In genomic region chr4:140523370-140523856, GRCh38 we compare ENCODE assay signal across 8 cellular contexts. TPM values are rescaled to one million over a fixed set of nuclear protein-coding genes. Genes with fewer than 3 reads are reported as not detected.
A peak's percentile ranks its signal among the peaks of the same experiment; 100 is the strongest.
DNase-seq lines count a peak whose midpoint lies in the region; ATAC-seq, FAIRE-seq and TF ChIP-seq lines count a peak whose summit lies in the region.

No MANE protein-coding gene starts in this region.

- in situ Hi-C loops in gastrocnemius medialis (cut with MboI; ENCODE audit: low sequenced_read_pairs in 4 of 4): loop anchor here in 2 of 4 donors (10.0 kb wide), 1 partner anchor 149 kb away; the partner anchor contains the start of gene SCOC (in 2 of the 2)

- peak overlapping the region; percentile 82 to 95 for H3K4me3 Mint-ChIP-seq in CD14-positive monocyte

- H3K27me3 ChIP-seq in Karpas-422 (ENCODE audit: low read length) (no peaks in the 10 kb centered on the region), gastrocnemius medialis (no peaks in the 10 kb centered on the region)

- H3K36me3 ChIP-seq in Karpas-422 (ENCODE audit: insufficient read depth, low read length) (peaks cover 20% of the 10 kb centered on the region), gastrocnemius medialis (peaks cover 0 to 9% of the 10 kb centered on the region in 2 donors)

- TF ChIP-seq POLR2A in gastrocnemius medialis (IDR thresholded peaks at IDR 0.05): no peak

- peaks cover 12% of the 10 kb centered on the region for H3K4me1 Mint-ChIP-seq in CD14-positive monocyte

- peaks cover 32% of the 10 kb centered on the region for H3K79me2 ChIP-seq in Karpas-422 (ENCODE audit: low read length)

- intact Hi-C loops in CD14-positive monocyte (cut with micrococcal nuclease): loop anchor here (5.0 kb wide), 3 partner anchors 146 to 1446 kb away; partner anchors contain the start of gene SCOC (in 1 of the 2)
- intact Hi-C loops in gastrocnemius medialis (cut with DNase I; ENCODE audit: low total_unique reads): loop anchor here (2.0 to 5.0 kb wide), 3 partner anchors 327 to 609 kb away; partner anchors contain the start of genes MAML3 and RNF150

- H3K27me3 Mint-ChIP-seq in CD14-positive monocyte (ENCODE audit: low read depth in 3 of 3): peaks cover 0 to 2% (median 2%) of the 10 kb centered on the region in 3 donors

- 0 out of 2 replicates have a peak overlapping the region, but pooled peaks have one; percentile 23 for H3K9ac ChIP-seq in Karpas-422 (ENCODE audit: low read length)

- peak overlapping the region; percentile 43 for H3K4me3 ChIP-seq in Karpas-422 (ENCODE audit: low read length)
- peak overlapping the region; percentile 80 for H3K4me3 ChIP-seq in epithelial cell of esophagus (ENCODE audit: low read length)
- peak overlapping the region; percentile 67 to 87 (median 86) for H3K4me3 ChIP-seq in gastrocnemius medialis

- no peaks in the 10 kb centered on the region for H3K9me3 ChIP-seq in Karpas-422 (ENCODE audit: low read length)
- no peaks in the 10 kb centered on the region for H3K9me3 ChIP-seq in gastrocnemius medialis

- peaks cover 0 to 10% (median 0%) of the 10 kb centered on the region in 7 donors for H3K9me3 Mint-ChIP-seq in CD14-positive monocyte

- DNase-seq in CD14-positive monocyte (ENCODE audit: low spot score) (no peak), Karpas-422 (no peak), epithelial cell of esophagus (ENCODE audit: low read depth) (no peak), gastrocnemius medialis (no peak), frontal cortex (ENCODE audit: low spot score in 2 of 2) (no peak), NCI-H128 (lab: John Stamatoyannopoulos, UW; ENCODE audit: unreplicated experiment) (no peak), NCI-H1417 (lab: John Stamatoyannopoulos, UW) (no peak)

- peak overlapping the region; percentile 86 for H2AFZ ChIP-seq in Karpas-422 (ENCODE audit: low read length)

- H3K27ac ChIP-seq in Karpas-422 (ENCODE audit: low read length) (no peak overlapping the region), gastrocnemius medialis (peak overlapping the region; percentile 76 to 90 (median 81))

- H3K27ac Mint-ChIP-seq in CD14-positive monocyte: peak overlapping the region; percentile 83 to 95 (median 86)

- H3K9me2 ChIP-seq in Karpas-422 (replicated peaks; ENCODE audit: insufficient read depth, low read length): 0 out of 2 replicates have a peak, but pooled peaks cover 5% of the 10 kb centered on the region

- peaks cover 18% of the 10 kb centered on the region for H3K4me1 ChIP-seq in Karpas-422 (ENCODE audit: low read length)
- peaks cover 2 to 18% of the 10 kb centered on the region in 2 donors for H3K4me1 ChIP-seq in gastrocnemius medialis

- H3K4me2 ChIP-seq in Karpas-422 (ENCODE audit: low read depth, low read length, poor library complexity, severe bottlenecking): peak overlapping the region; percentile 64

- FAIRE-seq in frontal cortex (lab: Jason Lieb, UNC): no peak

- ATAC-seq in GM21390 (IDR thresholded peaks at IDR 0.05; ENCODE audit: unreplicated experiment) (peak; percentile 9), gastrocnemius medialis (no peak)

- H4K20me1 ChIP-seq in Karpas-422 (ENCODE audit: insufficient read depth, low read depth, low read length): no peaks in the 10 kb centered on the region

- TF ChIP-seq CTCF in CD14-positive monocyte (IDR thresholded peaks at IDR 0.05): no peak
- no peak for TF ChIP-seq CTCF in epithelial cell of esophagus (IDR thresholded peaks at IDR 0.05; ENCODE audit: insufficient read depth, low read depth, low read length, missing control alignments)
- no peak for TF ChIP-seq CTCF in gastrocnemius medialis (IDR thresholded peaks at IDR 0.05 in 4 of 5, conservative IDR thresholded peaks at IDR 0.05 in 1 of 5)

- peaks cover 14 to 19% of the 10 kb centered on the region in 2 donors for H3K36me3 Mint-ChIP-seq in CD14-positive monocyte

RNA-seq across cellular contexts. Expression of gene ELMOD2, which starts 0.6 kb away (rescaled TPM):
- polyA plus RNA-seq in CD14-positive monocyte: 1 to 10 TPM; 4.9 to 7.6 TPM
- 23.0 and 27.8 TPM in 2 replicates for total RNA-seq in Karpas-422 (2014; rRNA removed; shearing (Covaris generic); ENCODE audit: low replicate concordance)
- total RNA-seq in gastrocnemius medialis: 10 to 100 TPM in 3 of 4 donors, 1 to 10 TPM in 1; 3.2 to 13.7 (median 10.9) TPM
- total RNA-seq in frontal cortex: 45.2 TPM

RNA-seq across cellular contexts. Expression of gene MGAT4D, which starts 25.3 kb away (rescaled TPM):
- polyA plus RNA-seq in CD14-positive monocyte: not detected
- total RNA-seq in Karpas-422 (2014; rRNA removed; shearing (Covaris generic); ENCODE audit: low replicate concordance): not detected in 2 replicates
- total RNA-seq in gastrocnemius medialis (not detected), frontal cortex (not detected)

RNA-seq across cellular contexts. Expression of gene UCP1, which starts 45.3 kb away (rescaled TPM):
- polyA plus RNA-seq in CD14-positive monocyte: not detected
- not detected in 2 replicates for total RNA-seq in Karpas-422 (2014; rRNA removed; shearing (Covaris generic); ENCODE audit: low replicate concordance)
- not detected for total RNA-seq in gastrocnemius medialis
- total RNA-seq in frontal cortex: 0.41 TPM
